1 cellular context compared by ENCODE assay signal in the genomic region with DNA sequence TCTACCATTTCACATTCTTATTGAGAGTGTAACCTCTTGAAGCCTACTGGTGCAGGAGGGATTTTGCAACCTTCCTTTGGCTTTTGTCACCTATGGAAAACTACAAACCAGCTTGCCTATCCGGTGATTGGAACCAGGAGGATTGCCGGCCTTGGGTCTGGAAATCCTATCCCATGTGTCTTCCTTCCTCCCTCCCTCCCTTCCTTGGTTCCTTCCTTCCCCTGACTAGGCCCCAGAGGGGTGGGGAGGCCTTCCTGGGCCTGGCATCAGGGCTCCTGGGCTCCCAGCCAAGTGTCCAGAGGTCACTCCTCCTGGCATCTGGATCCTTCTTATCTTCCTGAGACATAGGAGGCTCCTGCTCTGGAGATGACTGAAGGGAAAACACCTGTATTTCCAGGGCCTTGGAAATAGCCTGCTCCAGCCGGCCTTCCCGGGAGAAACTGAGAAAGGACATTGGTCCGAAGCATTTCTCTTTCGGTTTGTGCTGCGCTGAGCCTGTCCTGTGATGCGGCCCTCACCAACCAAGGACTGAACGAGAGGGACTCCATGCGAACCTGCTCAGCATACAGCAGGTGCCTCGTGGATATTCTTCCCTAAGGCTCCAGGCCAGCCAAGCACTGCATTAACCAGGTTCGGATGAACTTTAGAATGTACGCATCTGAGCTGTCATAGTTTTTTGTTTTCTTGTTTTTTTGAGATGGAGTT.
A peak's percentile ranks its signal among the peaks of the same experiment; 100 is the strongest.
TF ChIP-seq lines count a peak whose summit lies in the region.

No MANE protein-coding gene starts in this region.

TF ChIP-seq in HepG2, 621 proteins besides CTCF, POLR2A, EP300 and RAD21 (continued from another document and continues in another):
- TF ChIP-seq ZNF691 (CRISPR knock-in tag; IDR thresholded peaks at IDR 0.05; ENCODE audit: borderline replicate concordance, low read depth): peak; percentile 74
- TF ChIP-seq TMF1 (CRISPR knock-in tag; IDR thresholded peaks at IDR 0.05; ENCODE audit: low read depth): 0 out of 2 replicates have a peak, but pooled peaks have one; percentile 7
- TF ChIP-seq, protein P1, sequence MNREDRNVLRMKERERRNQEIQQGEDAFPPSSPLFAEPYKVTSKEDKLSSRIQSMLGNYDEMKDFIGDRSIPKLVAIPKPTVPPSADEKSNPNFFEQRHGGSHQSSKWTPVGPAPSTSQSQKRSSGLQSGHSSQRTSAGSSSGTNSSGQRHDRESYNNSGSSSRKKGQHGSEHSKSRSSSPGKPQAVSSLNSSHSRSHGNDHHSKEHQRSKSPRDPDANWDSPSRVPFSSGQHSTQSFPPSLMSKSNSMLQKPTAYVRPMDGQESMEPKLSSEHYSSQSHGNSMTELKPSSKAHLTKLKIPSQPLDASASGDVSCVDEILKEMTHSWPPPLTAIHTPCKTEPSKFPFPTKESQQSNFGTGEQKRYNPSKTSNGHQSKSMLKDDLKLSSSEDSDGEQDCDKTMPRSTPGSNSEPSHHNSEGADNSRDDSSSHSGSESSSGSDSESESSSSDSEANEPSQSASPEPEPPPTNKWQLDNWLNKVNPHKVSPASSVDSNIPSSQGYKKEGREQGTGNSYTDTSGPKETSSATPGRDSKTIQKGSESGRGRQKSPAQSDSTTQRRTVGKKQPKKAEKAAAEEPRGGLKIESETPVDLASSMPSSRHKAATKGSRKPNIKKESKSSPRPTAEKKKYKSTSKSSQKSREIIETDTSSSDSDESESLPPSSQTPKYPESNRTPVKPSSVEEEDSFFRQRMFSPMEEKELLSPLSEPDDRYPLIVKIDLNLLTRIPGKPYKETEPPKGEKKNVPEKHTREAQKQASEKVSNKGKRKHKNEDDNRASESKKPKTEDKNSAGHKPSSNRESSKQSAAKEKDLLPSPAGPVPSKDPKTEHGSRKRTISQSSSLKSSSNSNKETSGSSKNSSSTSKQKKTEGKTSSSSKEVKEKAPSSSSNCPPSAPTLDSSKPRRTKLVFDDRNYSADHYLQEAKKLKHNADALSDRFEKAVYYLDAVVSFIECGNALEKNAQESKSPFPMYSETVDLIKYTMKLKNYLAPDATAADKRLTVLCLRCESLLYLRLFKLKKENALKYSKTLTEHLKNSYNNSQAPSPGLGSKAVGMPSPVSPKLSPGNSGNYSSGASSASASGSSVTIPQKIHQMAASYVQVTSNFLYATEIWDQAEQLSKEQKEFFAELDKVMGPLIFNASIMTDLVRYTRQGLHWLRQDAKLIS (CRISPR knock-in tag; IDR thresholded peaks at IDR 0.05): peak; percentile 26; the same call in 1 of the 2 replicates
- peak; percentile 34; the same call in 1 of the 2 replicates for TF ChIP-seq TP53 (CRISPR knock-in tag; conservative IDR thresholded peaks at IDR 0.05)
- peak; percentile 88 for TF ChIP-seq XRCC5 (optimal IDR thresholded peaks at IDR 0.05; ENCODE audit: low read length)
- TF ChIP-seq PAWR (CRISPR knock-in tag; IDR thresholded peaks at IDR 0.05; ENCODE audit: borderline replicate concordance): no peak
- 0 out of 2 replicates have a peak, but pooled peaks have one; percentile 13 for TF ChIP-seq ZNF20 (CRISPR knock-in tag; IDR thresholded peaks at IDR 0.05)
- no peak for TF ChIP-seq ZNF234 (CRISPR knock-in tag; conservative IDR thresholded peaks at IDR 0.05)
- TF ChIP-seq ZNF326 (CRISPR knock-in tag; IDR thresholded peaks at IDR 0.05; ENCODE audit: borderline replicate concordance): peak; percentile 48; the same call in 1 of the 2 replicates
- peak; percentile 12 for TF ChIP-seq RBM22 (optimal IDR thresholded peaks at IDR 0.05; ENCODE audit: low read length)
- TF ChIP-seq, protein P2, sequence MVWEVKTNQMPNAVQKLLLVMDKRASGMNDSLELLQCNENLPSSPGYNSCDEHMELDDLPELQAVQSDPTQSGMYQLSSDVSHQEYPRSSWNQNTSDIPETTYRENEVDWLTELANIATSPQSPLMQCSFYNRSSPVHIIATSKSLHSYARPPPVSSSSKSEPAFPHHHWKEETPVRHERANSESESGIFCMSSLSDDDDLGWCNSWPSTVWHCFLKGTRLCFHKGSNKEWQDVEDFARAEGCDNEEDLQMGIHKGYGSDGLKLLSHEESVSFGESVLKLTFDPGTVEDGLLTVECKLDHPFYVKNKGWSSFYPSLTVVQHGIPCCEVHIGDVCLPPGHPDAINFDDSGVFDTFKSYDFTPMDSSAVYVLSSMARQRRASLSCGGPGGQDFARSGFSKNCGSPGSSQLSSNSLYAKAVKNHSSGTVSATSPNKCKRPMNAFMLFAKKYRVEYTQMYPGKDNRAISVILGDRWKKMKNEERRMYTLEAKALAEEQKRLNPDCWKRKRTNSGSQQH (CRISPR knock-in tag; IDR thresholded peaks at IDR 0.05; ENCODE audit: low read depth): peak; percentile 84; the same call in 1 of the 2 replicates
- peak; percentile 51; the same call in 1 of the 2 replicates for TF ChIP-seq BRD4 (CRISPR knock-in tag; IDR thresholded peaks at IDR 0.05)
- peak; percentile 12; the same call in 1 of the 2 replicates for TF ChIP-seq ZNF773 (CRISPR knock-in tag; IDR thresholded peaks at IDR 0.05; ENCODE audit: borderline replicate concordance)
- TF ChIP-seq ZNF563 (CRISPR knock-in tag; IDR thresholded peaks at IDR 0.05): no peak
- TF ChIP-seq, protein P3, sequence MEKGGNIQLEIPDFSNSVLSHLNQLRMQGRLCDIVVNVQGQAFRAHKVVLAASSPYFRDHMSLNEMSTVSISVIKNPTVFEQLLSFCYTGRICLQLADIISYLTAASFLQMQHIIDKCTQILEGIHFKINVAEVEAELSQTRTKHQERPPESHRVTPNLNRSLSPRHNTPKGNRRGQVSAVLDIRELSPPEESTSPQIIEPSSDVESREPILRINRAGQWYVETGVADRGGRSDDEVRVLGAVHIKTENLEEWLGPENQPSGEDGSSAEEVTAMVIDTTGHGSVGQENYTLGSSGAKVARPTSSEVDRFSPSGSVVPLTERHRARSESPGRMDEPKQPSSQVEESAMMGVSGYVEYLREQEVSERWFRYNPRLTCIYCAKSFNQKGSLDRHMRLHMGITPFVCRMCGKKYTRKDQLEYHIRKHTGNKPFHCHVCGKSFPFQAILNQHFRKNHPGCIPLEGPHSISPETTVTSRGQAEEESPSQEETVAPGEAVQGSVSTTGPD (CRISPR knock-in tag; IDR thresholded peaks at IDR 0.05): peak; percentile 87
- TF ChIP-seq GATAD2A (CRISPR knock-in tag; IDR thresholded peaks at IDR 0.05): peak; percentile 82
- TF ChIP-seq CREM (IDR thresholded peaks at IDR 0.05): peak; percentile 34; the same call in 1 of the 2 replicates
- no peak; the same call in 1 of the 2 replicates for TF ChIP-seq CREM (CRISPR knock-in tag; IDR thresholded peaks at IDR 0.05)
- 0 out of 2 replicates have a peak, but pooled peaks have one; percentile 43 for TF ChIP-seq ZKSCAN8 (CRISPR knock-in tag; IDR thresholded peaks at IDR 0.05; ENCODE audit: borderline replicate concordance)
- TF ChIP-seq TSC22D2 (CRISPR knock-in tag; IDR thresholded peaks at IDR 0.05; ENCODE audit: borderline replicate concordance): peak; percentile 90; the same call in 1 of the 2 replicates
- TF ChIP-seq, protein P4, sequence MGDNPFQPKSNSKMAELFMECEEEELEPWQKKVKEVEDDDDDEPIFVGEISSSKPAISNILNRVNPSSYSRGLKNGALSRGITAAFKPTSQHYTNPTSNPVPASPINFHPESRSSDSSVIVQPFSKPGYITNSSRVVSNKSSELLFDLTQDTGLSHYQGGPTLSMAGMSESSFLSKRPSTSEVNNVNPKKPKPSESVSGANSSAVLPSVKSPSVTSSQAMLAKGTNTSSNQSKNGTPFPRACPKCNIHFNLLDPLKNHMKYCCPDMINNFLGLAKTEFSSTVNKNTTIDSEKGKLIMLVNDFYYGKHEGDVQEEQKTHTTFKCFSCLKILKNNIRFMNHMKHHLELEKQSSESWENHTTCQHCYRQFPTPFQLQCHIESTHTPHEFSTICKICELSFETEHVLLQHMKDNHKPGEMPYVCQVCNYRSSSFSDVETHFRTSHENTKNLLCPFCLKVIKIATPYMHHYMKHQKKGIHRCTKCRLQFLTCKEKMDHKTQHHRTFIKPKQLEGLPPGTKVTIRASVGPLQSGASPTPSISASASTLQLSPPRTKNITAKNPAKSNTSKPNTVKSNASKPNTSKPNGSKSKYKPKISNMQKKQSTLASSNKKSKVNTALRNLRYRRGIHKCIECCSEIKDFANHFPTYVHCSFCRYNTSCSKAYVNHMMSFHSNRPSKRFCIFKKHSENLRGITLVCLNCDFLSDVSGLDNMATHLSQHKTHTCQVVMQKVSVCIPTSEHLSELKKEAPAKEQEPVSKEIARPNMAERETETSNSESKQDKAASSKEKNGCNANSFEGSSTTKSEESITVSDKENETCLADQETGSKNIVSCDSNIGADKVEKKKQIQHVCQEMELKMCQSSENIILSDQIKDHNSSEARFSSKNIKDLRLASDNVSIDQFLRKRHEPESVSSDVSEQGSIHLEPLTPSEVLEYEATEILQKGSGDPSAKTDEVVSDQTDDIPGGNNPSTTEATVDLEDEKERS (CRISPR knock-in tag; IDR thresholded peaks at IDR 0.05): 0 out of 2 replicates have a peak, but pooled peaks have one; percentile 51
- TF ChIP-seq RELA (CRISPR knock-in tag; IDR thresholded peaks at IDR 0.05): peak; percentile 86; the same call in 1 of the 2 replicates
- peak; percentile 60; the same call in 1 of the 2 replicates for TF ChIP-seq TGIF2 (CRISPR knock-in tag; IDR thresholded peaks at IDR 0.05)
- peak; percentile 45; the same call in 1 of the 2 replicates for TF ChIP-seq ZNF205 (CRISPR knock-in tag; IDR thresholded peaks at IDR 0.05)
- 0 out of 2 replicates have a peak, but pooled peaks have one; percentile 32 for TF ChIP-seq GTF3A (CRISPR knock-in tag; conservative IDR thresholded peaks at IDR 0.05)
- TF ChIP-seq, protein P5, sequence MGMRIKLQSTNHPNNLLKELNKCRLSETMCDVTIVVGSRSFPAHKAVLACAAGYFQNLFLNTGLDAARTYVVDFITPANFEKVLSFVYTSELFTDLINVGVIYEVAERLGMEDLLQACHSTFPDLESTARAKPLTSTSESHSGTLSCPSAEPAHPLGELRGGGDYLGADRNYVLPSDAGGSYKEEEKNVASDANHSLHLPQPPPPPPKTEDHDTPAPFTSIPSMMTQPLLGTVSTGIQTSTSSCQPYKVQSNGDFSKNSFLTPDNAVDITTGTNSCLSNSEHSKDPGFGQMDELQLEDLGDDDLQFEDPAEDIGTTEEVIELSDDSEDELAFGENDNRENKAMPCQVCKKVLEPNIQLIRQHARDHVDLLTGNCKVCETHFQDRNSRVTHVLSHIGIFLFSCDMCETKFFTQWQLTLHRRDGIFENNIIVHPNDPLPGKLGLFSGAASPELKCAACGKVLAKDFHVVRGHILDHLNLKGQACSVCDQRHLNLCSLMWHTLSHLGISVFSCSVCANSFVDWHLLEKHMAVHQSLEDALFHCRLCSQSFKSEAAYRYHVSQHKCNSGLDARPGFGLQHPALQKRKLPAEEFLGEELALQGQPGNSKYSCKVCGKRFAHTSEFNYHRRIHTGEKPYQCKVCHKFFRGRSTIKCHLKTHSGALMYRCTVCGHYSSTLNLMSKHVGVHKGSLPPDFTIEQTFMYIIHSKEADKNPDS (CRISPR knock-in tag; IDR thresholded peaks at IDR 0.05): no peak
- TF ChIP-seq ZHX2 (IDR thresholded peaks at IDR 0.05; ENCODE audit: low read depth): no peak; the same call in 1 of the 2 replicates
- 0 out of 2 replicates have a peak, but pooled peaks have one; percentile 7 for TF ChIP-seq ZHX2 (CRISPR knock-in tag; IDR thresholded peaks at IDR 0.05; ENCODE audit: borderline replicate concordance)
- peak; percentile 37; the same call in 1 of the 2 replicates for TF ChIP-seq MIXL1 (CRISPR knock-in tag; IDR thresholded peaks at IDR 0.05)
- TF ChIP-seq JUN (CRISPR knock-in tag; IDR thresholded peaks at IDR 0.05): peak; percentile 34
- peak; percentile 34 for TF ChIP-seq ZBTB8A (CRISPR knock-in tag; IDR thresholded peaks at IDR 0.05; ENCODE audit: borderline replicate concordance, low read depth)
- TF ChIP-seq SMARCE1 (IDR thresholded peaks at IDR 0.05; ENCODE audit: borderline replicate concordance): 0 out of 2 replicates have a peak, but pooled peaks have one; percentile 4
- peak; percentile 69; the same call in 1 of the 2 replicates for TF ChIP-seq ZNF556 (CRISPR knock-in tag; IDR thresholded peaks at IDR 0.05; ENCODE audit: borderline replicate concordance)
